ENCODE assay signal across 9 cellular contexts in the genomic region with DNA sequence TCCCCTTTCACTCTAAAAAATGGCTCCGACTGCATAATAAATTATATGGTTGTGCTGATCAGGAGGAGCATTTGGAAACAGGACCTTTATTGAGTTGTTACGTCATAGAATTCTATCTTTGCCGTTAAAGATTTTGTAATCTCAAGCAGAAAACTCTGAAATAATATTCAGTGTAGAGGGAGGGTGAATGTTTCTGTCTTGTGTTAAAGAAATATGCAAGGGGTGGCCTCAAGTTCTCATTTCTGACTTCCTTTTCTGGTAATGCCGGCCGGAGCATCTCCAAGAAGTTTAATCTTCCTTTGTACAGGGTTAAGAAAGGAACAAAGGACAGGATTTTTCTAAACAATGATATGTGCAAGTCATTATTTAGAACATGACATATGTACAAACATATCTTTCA.
DNase-seq lines count a peak whose midpoint lies in the region; ATAC-seq and TF ChIP-seq lines count a peak whose summit lies in the region.
"Had no signal": no experiment of that assay in that cellular context is flagged by ENCODE, and none has a peak within 500 bp of the region (broad histone marks: within the 10 kb centered on the region; RNA-seq: fewer than 3 reads in every experiment).

No MANE protein-coding gene starts in this region.

- no peaks in the 10 kb centered on the region for H3K36me3 Mint-ChIP-seq in stimulated activated naive B cell treated with anti-CD40 and anti-IgM and Interleukin-4, amounts not matched to agents 10 μg/mL and 1 μg/mL and 100 μg/mL, for 72 hours

- H3K4me1 ChIP-seq in SK-N-SH (ENCODE audit: control insufficient read depth in 1 of 2, insufficient read depth in 2 of 2, low read depth in 1 of 2, low read length in 1 of 2) (peaks cover 0 to 55% of the 10 kb centered on the region in 2 experiments), foreskin keratinocyte (peaks cover 63% of the 10 kb centered on the region)

- H3K27me3 Mint-ChIP-seq in stimulated activated naive B cell treated with anti-CD40 and anti-IgM and Interleukin-4, amounts not matched to agents 10 μg/mL and 1 μg/mL and 100 μg/mL, for 72 hours, result no peaks in the 10 kb centered on the region

- H3K4me3 ChIP-seq in SK-N-SH (ENCODE audit: low read depth in 2 of 2, low read length in 1 of 2), result no peak overlapping the region
- no peak overlapping the region for H3K4me3 ChIP-seq in WERI-Rb-1 (ENCODE audit: low read depth, low read length)

- H3K4me2 ChIP-seq in SK-N-SH, result peak overlapping the region; percentile 45; the same call in 1 of the 2 replicates

- POLR2A ChIA-PET in SK-N-SH (lab: Yijun Ruan, JAX), result no interaction called here

- TF ChIP-seq CTCF in SK-N-SH (IDR thresholded peaks at IDR 0.05), result no peak
- TF ChIP-seq CTCF in foreskin keratinocyte (conservative IDR thresholded peaks at IDR 0.05), result no peak
- no peak for TF ChIP-seq CTCF in WERI-Rb-1 (IDR thresholded peaks at IDR 0.05; ENCODE audit: low read depth, low read length)

- CTCF ChIA-PET in SK-N-SH (lab: Yijun Ruan, JAX), result interaction anchor here (1.0 to 1.8 kb wide), 17 partner anchors 8 to 536 kb away, joined by 3 to 15 read pairs (median 4); no protein-coding TSS in a partner anchor

- H3K9ac ChIP-seq in SK-N-SH, result peak overlapping the region; percentile 45; the same call in 1 of the 2 replicates

- H3K36me3 ChIP-seq in SK-N-SH (replicated peaks in 1 of 2; ENCODE audit: control insufficient read depth in 1 of 2, insufficient read depth in 2 of 2, low read length in 1 of 2), result no peaks in the 10 kb centered on the region
- H3K36me3 ChIP-seq in WERI-Rb-1, result no peaks in the 10 kb centered on the region

- peaks cover 22 to 39% of the 10 kb centered on the region in 2 donors for H3K4me1 Mint-ChIP-seq in stimulated activated naive B cell treated with anti-CD40 and anti-IgM and Interleukin-4, amounts not matched to agents 10 μg/mL and 1 μg/mL and 100 μg/mL, for 72 hours

- H3K27me3 ChIP-seq in SK-N-SH (ENCODE audit: insufficient read depth), result no peaks in the 10 kb centered on the region
- no peaks in the 10 kb centered on the region for H3K27me3 ChIP-seq in foreskin keratinocyte
- H3K27me3 ChIP-seq in WERI-Rb-1 (ENCODE audit: insufficient read depth, low read depth, severe bottlenecking), result no peaks in the 10 kb centered on the region

- H3K27ac ChIP-seq in SK-N-SH (ENCODE audit: low read depth in 2 of 2, low read length in 1 of 2) (peak overlapping the region; percentile 69 to 83; a peak in 3 of 4 replicates), foreskin keratinocyte (peak overlapping the region; percentile 78), WERI-Rb-1 (no peak overlapping the region)
- H3K27ac ChIP-seq: 22Rv1 had no signal

- no peaks in the 10 kb centered on the region for H3K9me3 Mint-ChIP-seq in stimulated activated naive B cell treated with anti-CD40 and anti-IgM and Interleukin-4, amounts not matched to agents 10 μg/mL and 1 μg/mL and 100 μg/mL, for 72 hours

- no peak for TF ChIP-seq RAD21 in SK-N-SH (IDR thresholded peaks at IDR 0.05; ENCODE audit: low read length)

- no peak for ATAC-seq in foreskin keratinocyte
- no peak for ATAC-seq in stimulated activated naive B cell treated with anti-CD40 and anti-IgM and Interleukin-4, amounts not matched to agents 10 μg/mL and 1 μg/mL and 100 μg/mL, for 72 hours (replicated peaks)
- ATAC-seq in HG02588 (IDR thresholded peaks at IDR 0.05; ENCODE audit: unreplicated experiment), result no peak
- no peak for ATAC-seq in HG03432 (IDR thresholded peaks at IDR 0.05; ENCODE audit: unreplicated experiment)

- H3K27ac Mint-ChIP-seq in stimulated activated naive B cell treated with anti-CD40 and anti-IgM and Interleukin-4, amounts not matched to agents 10 μg/mL and 1 μg/mL and 100 μg/mL, for 72 hours, result no peak overlapping the region

- H3K79me2 ChIP-seq in SK-N-SH (ENCODE audit: insufficient read depth), result no peaks in the 10 kb centered on the region

- TF ChIP-seq EP300 in SK-N-SH (IDR thresholded peaks at IDR 0.05; ENCODE audit: borderline replicate concordance in 1 of 2, low read depth in 1 of 2, low read length in 1 of 2), result no peak

- H3F3A ChIP-seq in SK-N-SH (replicated peaks; ENCODE audit: insufficient read depth), result peaks cover 41% of the 10 kb centered on the region

- H4K20me1 ChIP-seq in SK-N-SH (ENCODE audit: insufficient read depth), result no peaks in the 10 kb centered on the region

- DNase-seq in DMS53 treated with DMSO at 0.1 percent for 48 hours (lab: John Stamatoyannopoulos, UW; ENCODE audit: unreplicated experiment) (peak; percentile 62), DMS53 (lab: John Stamatoyannopoulos, UW) (no peak), SK-N-SH (no peak), foreskin keratinocyte (peak; percentile 16 to 51), WERI-Rb-1 (no peak)
- DNase-seq in stimulated activated naive B cell treated with anti-CD40 and anti-IgM and Interleukin-4, amounts not matched to agents 10 μg/mL and 1 μg/mL and 100 μg/mL, for 72 hours, result no peak

- 59% methylated on average over 5 of the region's 5 CpGs for WGBS in SK-N-SH (ENCODE audit: low lambda C conversion rate)

- H3K9me2 ChIP-seq in SK-N-SH, result no peaks in the 10 kb centered on the region

- peak overlapping the region; percentile 52 to 64 for H3K4me3 Mint-ChIP-seq in stimulated activated naive B cell treated with anti-CD40 and anti-IgM and Interleukin-4, amounts not matched to agents 10 μg/mL and 1 μg/mL and 100 μg/mL, for 72 hours

- H3K9me3 ChIP-seq in SK-N-SH (no peaks in the 10 kb centered on the region), WERI-Rb-1 (ENCODE audit: severe bottlenecking) (no peaks in the 10 kb centered on the region)

- peak overlapping the region; percentile 63; the same call in 1 of the 2 replicates for H2AFZ ChIP-seq in SK-N-SH (ENCODE audit: low read depth)

TF ChIP-seq in SK-N-SH, 30 proteins besides CTCF, POLR2A, EP300 and RAD21 (continues in another document):
- TF ChIP-seq, protein P1, sequence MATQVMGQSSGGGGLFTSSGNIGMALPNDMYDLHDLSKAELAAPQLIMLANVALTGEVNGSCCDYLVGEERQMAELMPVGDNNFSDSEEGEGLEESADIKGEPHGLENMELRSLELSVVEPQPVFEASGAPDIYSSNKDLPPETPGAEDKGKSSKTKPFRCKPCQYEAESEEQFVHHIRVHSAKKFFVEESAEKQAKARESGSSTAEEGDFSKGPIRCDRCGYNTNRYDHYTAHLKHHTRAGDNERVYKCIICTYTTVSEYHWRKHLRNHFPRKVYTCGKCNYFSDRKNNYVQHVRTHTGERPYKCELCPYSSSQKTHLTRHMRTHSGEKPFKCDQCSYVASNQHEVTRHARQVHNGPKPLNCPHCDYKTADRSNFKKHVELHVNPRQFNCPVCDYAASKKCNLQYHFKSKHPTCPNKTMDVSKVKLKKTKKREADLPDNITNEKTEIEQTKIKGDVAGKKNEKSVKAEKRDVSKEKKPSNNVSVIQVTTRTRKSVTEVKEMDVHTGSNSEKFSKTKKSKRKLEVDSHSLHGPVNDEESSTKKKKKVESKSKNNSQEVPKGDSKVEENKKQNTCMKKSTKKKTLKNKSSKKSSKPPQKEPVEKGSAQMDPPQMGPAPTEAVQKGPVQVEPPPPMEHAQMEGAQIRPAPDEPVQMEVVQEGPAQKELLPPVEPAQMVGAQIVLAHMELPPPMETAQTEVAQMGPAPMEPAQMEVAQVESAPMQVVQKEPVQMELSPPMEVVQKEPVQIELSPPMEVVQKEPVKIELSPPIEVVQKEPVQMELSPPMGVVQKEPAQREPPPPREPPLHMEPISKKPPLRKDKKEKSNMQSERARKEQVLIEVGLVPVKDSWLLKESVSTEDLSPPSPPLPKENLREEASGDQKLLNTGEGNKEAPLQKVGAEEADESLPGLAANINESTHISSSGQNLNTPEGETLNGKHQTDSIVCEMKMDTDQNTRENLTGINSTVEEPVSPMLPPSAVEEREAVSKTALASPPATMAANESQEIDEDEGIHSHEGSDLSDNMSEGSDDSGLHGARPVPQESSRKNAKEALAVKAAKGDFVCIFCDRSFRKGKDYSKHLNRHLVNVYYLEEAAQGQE (IDR thresholded peaks at IDR 0.05; ENCODE audit: low read depth, low read length), result no peak
- TF ChIP-seq NFIC (IDR thresholded peaks at IDR 0.05; ENCODE audit: borderline replicate concordance) (no peak), MXI1 (IDR thresholded peaks at IDR 0.05; ENCODE audit: low read depth, low read length) (no peak), EZH2phosphoT487 (IDR thresholded peaks at IDR 0.05; ENCODE audit: borderline replicate concordance, low read depth) (no peak), FOXJ3 (CRISPR knock-in tag; IDR thresholded peaks at IDR 0.05) (no peak), CHD2 (IDR thresholded peaks at IDR 0.05; ENCODE audit: low read length, partially characterized antibody) (no peak), SMC3 (IDR thresholded peaks at IDR 0.05; ENCODE audit: low read depth, low read length) (no peak), NRF1 (IDR thresholded peaks at IDR 0.05; ENCODE audit: low read depth, low read length) (no peak), MEF2A (IDR thresholded peaks at IDR 0.05; ENCODE audit: borderline replicate concordance, low read depth) (no peak)
- TF ChIP-seq, protein P2, sequence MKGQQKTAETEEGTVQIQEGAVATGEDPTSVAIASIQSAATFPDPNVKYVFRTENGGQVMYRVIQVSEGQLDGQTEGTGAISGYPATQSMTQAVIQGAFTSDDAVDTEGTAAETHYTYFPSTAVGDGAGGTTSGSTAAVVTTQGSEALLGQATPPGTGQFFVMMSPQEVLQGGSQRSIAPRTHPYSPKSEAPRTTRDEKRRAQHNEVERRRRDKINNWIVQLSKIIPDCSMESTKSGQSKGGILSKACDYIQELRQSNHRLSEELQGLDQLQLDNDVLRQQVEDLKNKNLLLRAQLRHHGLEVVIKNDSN (IDR thresholded peaks at IDR 0.05; ENCODE audit: borderline replicate concordance, low read depth), result no peak
- TF ChIP-seq, protein P3, sequence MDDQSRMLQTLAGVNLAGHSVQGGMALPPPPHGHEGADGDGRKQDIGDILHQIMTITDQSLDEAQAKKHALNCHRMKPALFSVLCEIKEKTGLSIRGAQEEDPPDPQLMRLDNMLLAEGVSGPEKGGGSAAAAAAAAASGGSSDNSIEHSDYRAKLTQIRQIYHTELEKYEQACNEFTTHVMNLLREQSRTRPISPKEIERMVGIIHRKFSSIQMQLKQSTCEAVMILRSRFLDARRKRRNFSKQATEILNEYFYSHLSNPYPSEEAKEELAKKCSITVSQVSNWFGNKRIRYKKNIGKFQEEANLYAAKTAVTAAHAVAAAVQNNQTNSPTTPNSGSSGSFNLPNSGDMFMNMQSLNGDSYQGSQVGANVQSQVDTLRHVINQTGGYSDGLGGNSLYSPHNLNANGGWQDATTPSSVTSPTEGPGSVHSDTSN (IDR thresholded peaks at IDR 0.05), result no peak
- TF ChIP-seq, protein P4, sequence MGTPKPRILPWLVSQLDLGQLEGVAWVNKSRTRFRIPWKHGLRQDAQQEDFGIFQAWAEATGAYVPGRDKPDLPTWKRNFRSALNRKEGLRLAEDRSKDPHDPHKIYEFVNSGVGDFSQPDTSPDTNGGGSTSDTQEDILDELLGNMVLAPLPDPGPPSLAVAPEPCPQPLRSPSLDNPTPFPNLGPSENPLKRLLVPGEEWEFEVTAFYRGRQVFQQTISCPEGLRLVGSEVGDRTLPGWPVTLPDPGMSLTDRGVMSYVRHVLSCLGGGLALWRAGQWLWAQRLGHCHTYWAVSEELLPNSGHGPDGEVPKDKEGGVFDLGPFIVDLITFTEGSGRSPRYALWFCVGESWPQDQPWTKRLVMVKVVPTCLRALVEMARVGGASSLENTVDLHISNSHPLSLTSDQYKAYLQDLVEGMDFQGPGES (IDR thresholded peaks at IDR 0.05; ENCODE audit: low read depth, low read length), result no peak

Comparison
In these comparisons a context has a peak if more than half of its experiments do, and no peak if none do; other contexts are left out.
1. DNase-seq: peak in DMS53 treated with DMSO at 0.1 percent for 48 hours (single experiment) and foreskin keratinocyte (2 of 2); none in DMS53 (single experiment), SK-N-SH (single experiment), stimulated activated naive B cell treated with anti-CD40 and anti-IgM and Interleukin-4, amounts not matched to agents 10 μg/mL and 1 μg/mL and 100 μg/mL, for 72 hours (single experiment) and WERI-Rb-1 (single experiment).